ENCODE assay signal across 15 cellular contexts in the genomic region with DNA sequence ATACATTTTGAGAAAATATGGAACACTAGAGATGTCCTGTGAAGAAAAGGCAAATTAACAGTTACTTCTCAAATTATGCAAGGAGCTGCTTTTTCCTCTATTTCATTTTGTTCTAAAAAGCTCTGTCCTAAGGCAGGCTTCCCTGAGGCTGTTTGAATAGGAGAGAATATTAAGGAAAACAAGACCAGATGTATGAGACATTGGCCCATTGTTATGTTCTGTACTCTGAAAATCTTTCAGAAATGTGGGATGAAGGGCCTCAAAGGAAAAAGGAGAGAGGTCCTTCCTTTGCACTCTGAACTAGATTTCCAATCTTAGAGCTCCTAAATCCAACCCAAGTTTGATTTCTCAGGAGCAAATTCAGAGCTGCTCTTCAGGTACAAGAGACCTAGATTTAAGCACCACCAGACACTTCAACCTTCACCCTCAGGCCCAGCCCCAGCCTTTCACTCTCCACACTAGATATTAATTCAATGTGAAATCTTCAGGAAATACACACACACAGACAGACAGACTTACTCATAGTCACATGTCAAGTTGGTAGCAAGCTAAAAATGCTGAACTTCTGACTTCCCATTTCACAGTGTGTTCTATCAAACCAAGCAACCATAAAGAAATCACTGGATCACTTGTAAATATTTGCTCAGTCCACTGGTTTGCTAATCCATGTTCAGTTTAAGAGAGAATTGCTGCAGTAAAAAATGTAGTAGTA. TPM values are rescaled to one million over a fixed set of nuclear protein-coding genes. Genes with fewer than 3 reads are reported as not detected.
A peak's percentile ranks its signal among the peaks of the same experiment; 100 is the strongest.
DNase-seq lines count a peak whose midpoint lies in the region; ATAC-seq, FAIRE-seq and TF ChIP-seq lines count a peak whose summit lies in the region.
"Had no signal": no experiment of that assay in that cellular context is flagged by ENCODE, and none has a peak within 500 bp of the region (broad histone marks: within the 10 kb centered on the region; RNA-seq: fewer than 3 reads in every experiment).

No MANE protein-coding gene starts in this region.

- H3K4me1 ChIP-seq in sigmoid colon: no peaks in the 10 kb centered on the region
- H3K4me1 ChIP-seq: stomach had no signal

- no peaks in the 10 kb centered on the region for H3K9me3 ChIP-seq in sigmoid colon
- H3K9me3 ChIP-seq: stomach had no signal

- no peak overlapping the region for H3K4me3 ChIP-seq in sigmoid colon
- H3K4me3 ChIP-seq: stomach had no signal

- TF ChIP-seq POLR2A in sigmoid colon (IDR thresholded peaks at IDR 0.05): no peak

- DNase-seq in GF-D8 (lab: John Stamatoyannopoulos, UW) (peak; percentile 43), RCC 7860 (ENCODE audit: low spot score) (peak; percentile 24), fibroblast of peridontal ligament (ENCODE audit: extremely low read depth) (peak; percentile 14), omental fat pad (ENCODE audit: low spot score) (no peak), NCI-H2029 (lab: John Stamatoyannopoulos, UW) (no peak), sigmoid colon (no peak)
- DNase-seq: activated T-cell treated with anti-CD3 and anti-CD28 coated beads, Interleukin-2, amount 50 U/mL, for 1 hour; CD8-positive, alpha-beta memory T cell; hippocampal formation; NCI-H2081 treated with DMSO at 0.1 percent for 48 hours; RPMI8226; stomach had no signal

- intact Hi-C loops in sigmoid colon (cut with DNase I): no loop called here

- H3K27ac ChIP-seq in sigmoid colon: no peak overlapping the region
- H3K27ac ChIP-seq: VCaP had no signal

- ATAC-seq in omental fat pad (ENCODE audit: low FRiP score) (peak; percentile 51), HG03135 (IDR thresholded peaks at IDR 0.05; ENCODE audit: unreplicated experiment) (no peak), GM21723 (IDR thresholded peaks at IDR 0.05; ENCODE audit: unreplicated experiment) (no peak)

- H3K27me3 ChIP-seq in sigmoid colon: no peaks in the 10 kb centered on the region
- H3K27me3 ChIP-seq: stomach had no signal

- no peak for TF ChIP-seq CTCF in omental fat pad (IDR thresholded peaks at IDR 0.05)
- no peak for TF ChIP-seq CTCF in sigmoid colon (IDR thresholded peaks at IDR 0.05)

- H3K36me3 ChIP-seq in sigmoid colon: no peaks in the 10 kb centered on the region
- H3K36me3 ChIP-seq: stomach had no signal

- FAIRE-seq in RCC 7860 (lab: Jason Lieb, UNC): no peak

- TF ChIP-seq EP300 in sigmoid colon (IDR thresholded peaks at IDR 0.05): no peak

RNA-seq across cellular contexts. Expression of a gene that starts 5.3 kb away (rescaled TPM):
- total RNA-seq in omental fat pad (10 to 100 TPM in 2 of 4 donors, 1 to 10 TPM in 2; 7.3 to 22.9 (median 11.1) TPM), sigmoid colon (1 to 10 TPM; 4.3 to 9.1 (median 5.1) TPM)
- 1 to 10 TPM; 2.0 to 2.4 (median 2.1) TPM for polyA plus RNA-seq in sigmoid colon
- polyA plus RNA-seq: CD8-positive, alpha-beta memory T cell had no signal

Comparison
In these comparisons a context has a peak if more than half of its experiments do, and no peak if none do; other contexts are left out.
1. DNase-seq: peak in GF-D8 (single experiment), RCC 7860 (single experiment) and fibroblast of peridontal ligament (single experiment); none in omental fat pad (single experiment), NCI-H2029 (single experiment) and sigmoid colon (single experiment).